1 cellular context compared by ENCODE assay signal in the genomic region with DNA sequence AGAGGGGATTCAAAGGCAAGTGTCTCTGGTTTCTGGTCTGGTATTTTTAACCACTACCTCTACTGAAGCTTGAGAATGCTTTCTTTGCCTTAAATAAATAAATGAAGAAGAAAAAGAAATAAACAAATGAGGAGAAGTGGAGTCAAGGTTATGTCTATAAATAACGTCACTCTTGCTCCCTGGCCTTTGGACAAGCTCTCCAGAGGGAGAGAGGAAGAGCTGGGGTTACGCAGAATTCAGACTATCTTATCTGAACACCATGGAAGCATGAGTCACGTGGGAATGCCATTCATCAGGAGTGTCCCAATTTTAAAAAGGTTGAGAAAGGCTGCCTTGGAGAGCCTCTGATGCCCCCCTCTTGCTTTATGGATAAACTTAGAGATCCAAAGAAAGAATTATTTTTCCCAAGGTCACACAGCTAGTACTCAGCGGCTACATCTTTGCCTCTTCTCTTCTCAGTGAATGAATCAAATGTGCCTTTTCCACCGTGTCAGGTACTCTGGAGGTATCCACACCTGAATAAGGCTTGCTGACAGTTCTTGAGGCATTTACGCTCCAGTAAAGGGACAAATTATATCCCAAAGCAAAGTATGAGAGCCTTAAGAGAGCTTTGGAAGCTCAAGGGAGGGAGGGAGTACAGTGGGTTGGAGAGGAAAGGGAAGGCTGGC.
TF ChIP-seq lines count a peak whose summit lies in the region.

No MANE protein-coding gene starts in this region.

TF ChIP-seq in HepG2, 621 proteins besides CTCF, POLR2A, EP300 and RAD21:
- TF ChIP-seq JUN (CRISPR knock-in tag; IDR thresholded peaks at IDR 0.05) (no peak), NR2F6 (IDR thresholded peaks at IDR 0.05) (0 out of 2 replicates have a peak, but pooled peaks have one; percentile 26), NR2F6 (CRISPR knock-in tag; IDR thresholded peaks at IDR 0.05) (no peak), PHB2 (IDR thresholded peaks at IDR 0.05; ENCODE audit: partially characterized antibody) (no peak), CREM (IDR thresholded peaks at IDR 0.05) (peak; percentile 35; the same call in 1 of the 2 replicates), CREM (CRISPR knock-in tag; IDR thresholded peaks at IDR 0.05) (no peak), RAD51 (IDR thresholded peaks at IDR 0.05; ENCODE audit: borderline replicate concordance) (peak; percentile 38; the same call in 1 of the 2 replicates), SAP130 (CRISPR knock-in tag; IDR thresholded peaks at IDR 0.05; ENCODE audit: low read depth) (0 out of 2 replicates have a peak, but pooled peaks have one; percentile 20), GATAD2A (CRISPR knock-in tag; IDR thresholded peaks at IDR 0.05) (peak; percentile 28; the same call in 1 of the 2 replicates), HNF4A (CRISPR knock-in tag; IDR thresholded peaks at IDR 0.05) (peak; percentile 18; the same call in 1 of the 2 replicates), TEAD3 (CRISPR knock-in tag; optimal IDR thresholded peaks at IDR 0.05; ENCODE audit: borderline replicate concordance) (peak; percentile 51), SOX13 (IDR thresholded peaks at IDR 0.05) (no peak), SOX13 (CRISPR knock-in tag; conservative IDR thresholded peaks at IDR 0.05 in 1 of 2, IDR thresholded peaks at IDR 0.05 in 1 of 2) (0 out of 4 replicates have a peak, but pooled peaks of 1 of the 2 experiments have one; percentile 14), ARID5B (CRISPR knock-in tag; IDR thresholded peaks at IDR 0.05) (peak; percentile 62; the same call in 1 of the 2 replicates), RXRB (CRISPR knock-in tag; IDR thresholded peaks at IDR 0.05; ENCODE audit: borderline replicate concordance) (peak; percentile 50; the same call in 1 of the 2 replicates), ZNF773 (CRISPR knock-in tag; IDR thresholded peaks at IDR 0.05; ENCODE audit: borderline replicate concordance) (no peak), CREB1 (IDR thresholded peaks at IDR 0.05) (peak; percentile 19; the same call in 1 of the 2 replicates), CREB1 (CRISPR knock-in tag; IDR thresholded peaks at IDR 0.05) (no peak), FOXA3 (CRISPR knock-in tag; IDR thresholded peaks at IDR 0.05) (0 out of 2 replicates have a peak, but pooled peaks have one; percentile 24), PPARG (CRISPR knock-in tag; conservative IDR thresholded peaks at IDR 0.05) (peak; percentile 58; the same call in 1 of the 2 replicates), RARA (CRISPR knock-in tag; IDR thresholded peaks at IDR 0.05) (peak; percentile 52; the same call in 1 of the 2 replicates), FOSL2 (CRISPR knock-in tag; IDR thresholded peaks at IDR 0.05) (peak; percentile 50), TBX2 (CRISPR knock-in tag; IDR thresholded peaks at IDR 0.05; ENCODE audit: borderline replicate concordance) (no peak), TARDBP (CRISPR knock-in tag; IDR thresholded peaks at IDR 0.05) (no peak), THRA (CRISPR knock-in tag; IDR thresholded peaks at IDR 0.05; ENCODE audit: borderline replicate concordance) (no peak), SAFB2 (CRISPR knock-in tag; IDR thresholded peaks at IDR 0.05; ENCODE audit: borderline replicate concordance, low read depth) (no peak), ARNTL (CRISPR knock-in tag; IDR thresholded peaks at IDR 0.05) (0 out of 2 replicates have a peak, but pooled peaks have one; percentile 35), KLF11 (CRISPR knock-in tag; IDR thresholded peaks at IDR 0.05) (no peak), HOXA5 (CRISPR knock-in tag; IDR thresholded peaks at IDR 0.05) (no peak)
- TF ChIP-seq, protein P1, sequence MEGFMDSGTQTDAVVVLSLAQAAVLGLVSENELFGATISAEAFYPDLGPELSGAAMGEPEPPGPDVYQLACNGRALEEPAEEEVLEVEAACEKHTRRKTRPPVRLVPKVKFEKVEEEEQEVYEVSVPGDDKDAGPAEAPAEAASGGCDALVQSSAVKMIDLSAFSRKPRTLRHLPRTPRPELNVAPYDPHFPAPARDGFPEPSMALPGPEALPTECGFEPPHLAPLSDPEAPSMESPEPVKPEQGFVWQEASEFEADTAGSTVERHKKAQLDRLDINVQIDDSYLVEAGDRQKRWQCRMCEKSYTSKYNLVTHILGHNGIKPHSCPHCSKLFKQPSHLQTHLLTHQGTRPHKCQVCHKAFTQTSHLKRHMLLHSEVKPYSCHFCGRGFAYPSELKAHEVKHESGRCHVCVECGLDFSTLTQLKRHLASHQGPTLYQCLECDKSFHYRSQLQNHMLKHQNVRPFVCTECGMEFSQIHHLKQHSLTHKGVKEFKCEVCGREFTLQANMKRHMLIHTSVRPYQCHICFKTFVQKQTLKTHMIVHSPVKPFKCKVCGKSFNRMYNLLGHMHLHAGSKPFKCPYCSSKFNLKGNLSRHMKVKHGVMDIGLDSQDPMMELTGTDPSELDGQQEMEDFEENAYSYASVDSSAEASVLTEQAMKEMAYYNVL (CRISPR knock-in tag; IDR thresholded peaks at IDR 0.05; ENCODE audit: borderline replicate concordance), result peak; percentile 97
- TF ChIP-seq, protein P2, sequence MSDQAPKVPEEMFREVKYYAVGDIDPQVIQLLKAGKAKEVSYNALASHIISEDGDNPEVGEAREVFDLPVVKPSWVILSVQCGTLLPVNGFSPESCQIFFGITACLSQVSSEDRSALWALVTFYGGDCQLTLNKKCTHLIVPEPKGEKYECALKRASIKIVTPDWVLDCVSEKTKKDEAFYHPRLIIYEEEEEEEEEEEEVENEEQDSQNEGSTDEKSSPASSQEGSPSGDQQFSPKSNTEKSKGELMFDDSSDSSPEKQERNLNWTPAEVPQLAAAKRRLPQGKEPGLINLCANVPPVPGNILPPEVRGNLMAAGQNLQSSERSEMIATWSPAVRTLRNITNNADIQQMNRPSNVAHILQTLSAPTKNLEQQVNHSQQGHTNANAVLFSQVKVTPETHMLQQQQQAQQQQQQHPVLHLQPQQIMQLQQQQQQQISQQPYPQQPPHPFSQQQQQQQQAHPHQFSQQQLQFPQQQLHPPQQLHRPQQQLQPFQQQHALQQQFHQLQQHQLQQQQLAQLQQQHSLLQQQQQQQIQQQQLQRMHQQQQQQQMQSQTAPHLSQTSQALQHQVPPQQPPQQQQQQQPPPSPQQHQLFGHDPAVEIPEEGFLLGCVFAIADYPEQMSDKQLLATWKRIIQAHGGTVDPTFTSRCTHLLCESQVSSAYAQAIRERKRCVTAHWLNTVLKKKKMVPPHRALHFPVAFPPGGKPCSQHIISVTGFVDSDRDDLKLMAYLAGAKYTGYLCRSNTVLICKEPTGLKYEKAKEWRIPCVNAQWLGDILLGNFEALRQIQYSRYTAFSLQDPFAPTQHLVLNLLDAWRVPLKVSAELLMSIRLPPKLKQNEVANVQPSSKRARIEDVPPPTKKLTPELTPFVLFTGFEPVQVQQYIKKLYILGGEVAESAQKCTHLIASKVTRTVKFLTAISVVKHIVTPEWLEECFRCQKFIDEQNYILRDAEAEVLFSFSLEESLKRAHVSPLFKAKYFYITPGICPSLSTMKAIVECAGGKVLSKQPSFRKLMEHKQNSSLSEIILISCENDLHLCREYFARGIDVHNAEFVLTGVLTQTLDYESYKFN (CRISPR knock-in tag; conservative IDR thresholded peaks at IDR 0.05), result peak; percentile 56; the same call in 1 of the 2 replicates
- TF ChIP-seq, protein P3, sequence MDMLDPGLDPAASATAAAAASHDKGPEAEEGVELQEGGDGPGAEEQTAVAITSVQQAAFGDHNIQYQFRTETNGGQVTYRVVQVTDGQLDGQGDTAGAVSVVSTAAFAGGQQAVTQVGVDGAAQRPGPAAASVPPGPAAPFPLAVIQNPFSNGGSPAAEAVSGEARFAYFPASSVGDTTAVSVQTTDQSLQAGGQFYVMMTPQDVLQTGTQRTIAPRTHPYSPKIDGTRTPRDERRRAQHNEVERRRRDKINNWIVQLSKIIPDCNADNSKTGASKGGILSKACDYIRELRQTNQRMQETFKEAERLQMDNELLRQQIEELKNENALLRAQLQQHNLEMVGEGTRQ (IDR thresholded peaks at IDR 0.05; ENCODE audit: low read depth, low read length), result peak; percentile 62
- TF ChIP-seq, protein P3 (CRISPR knock-in tag; IDR thresholded peaks at IDR 0.05; ENCODE audit: borderline replicate concordance), result peak; percentile 71; the same call in 1 of the 2 replicates
- TF ChIP-seq, protein P4, sequence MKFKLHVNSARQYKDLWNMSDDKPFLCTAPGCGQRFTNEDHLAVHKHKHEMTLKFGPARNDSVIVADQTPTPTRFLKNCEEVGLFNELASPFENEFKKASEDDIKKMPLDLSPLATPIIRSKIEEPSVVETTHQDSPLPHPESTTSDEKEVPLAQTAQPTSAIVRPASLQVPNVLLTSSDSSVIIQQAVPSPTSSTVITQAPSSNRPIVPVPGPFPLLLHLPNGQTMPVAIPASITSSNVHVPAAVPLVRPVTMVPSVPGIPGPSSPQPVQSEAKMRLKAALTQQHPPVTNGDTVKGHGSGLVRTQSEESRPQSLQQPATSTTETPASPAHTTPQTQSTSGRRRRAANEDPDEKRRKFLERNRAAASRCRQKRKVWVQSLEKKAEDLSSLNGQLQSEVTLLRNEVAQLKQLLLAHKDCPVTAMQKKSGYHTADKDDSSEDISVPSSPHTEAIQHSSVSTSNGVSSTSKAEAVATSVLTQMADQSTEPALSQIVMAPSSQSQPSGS (CRISPR knock-in tag; IDR thresholded peaks at IDR 0.05), result peak; percentile 75
